Comparison of ENCODE assay signal across 13 cellular contexts in the genomic region with DNA sequence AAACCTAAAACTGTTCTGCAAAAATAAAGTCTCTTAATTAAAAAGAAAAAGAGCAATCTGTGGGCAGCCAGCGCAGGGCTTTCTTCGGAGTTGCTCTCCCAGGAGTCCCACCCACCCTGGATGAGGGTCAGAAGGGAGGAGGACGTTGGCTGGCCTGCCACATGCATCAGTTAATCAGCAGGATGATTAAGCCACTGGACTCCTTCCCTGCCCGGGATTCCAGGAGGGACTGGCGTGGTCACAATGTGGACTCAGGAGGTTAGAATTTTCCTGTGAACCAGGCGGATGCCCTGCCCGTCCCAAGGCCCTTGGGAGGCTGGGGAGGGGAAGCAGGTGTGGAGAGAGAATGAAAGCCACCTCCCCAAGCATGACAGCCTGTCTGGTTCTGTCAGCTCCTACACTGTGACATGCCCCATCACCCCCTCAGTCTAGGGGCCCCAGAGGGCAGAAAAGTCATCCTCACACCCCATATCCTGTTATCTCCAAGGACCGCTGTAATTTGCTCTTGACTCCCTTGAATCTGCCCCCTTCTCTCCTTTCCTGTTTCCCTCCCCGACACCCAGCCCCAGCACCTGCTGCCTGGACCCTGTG. TPM values are rescaled to one million over a fixed set of nuclear protein-coding genes. Genes with fewer than 3 reads are reported as not detected.
A peak's percentile ranks its signal among the peaks of the same experiment; 100 is the strongest.
DNase-seq lines count a peak whose midpoint lies in the region; ATAC-seq and TF ChIP-seq lines count a peak whose summit lies in the region.
"Had no signal": no experiment of that assay in that cellular context is flagged by ENCODE, and none has a peak within 500 bp of the region (broad histone marks: within the 10 kb centered on the region; RNA-seq: fewer than 3 reads in every experiment).

No MANE protein-coding gene starts in this region.

- H3K9me3 Mint-ChIP-seq in neural crest cell: no peaks in the 10 kb centered on the region
- peaks cover 7% of the 10 kb centered on the region for H3K9me3 Mint-ChIP-seq in activated CD4-positive, alpha-beta T cell treated with anti-CD3 and anti-CD28 coated beads, Interleukin-2, amount 10 ng/mL, durations not matched to agents 7 days and 5 days
- H3K9me3 Mint-ChIP-seq: activated CD4-positive, alpha-beta memory T cell treated with anti-CD3 and anti-CD28 coated beads, Interleukin-2, amount 10 ng/mL, durations not matched to agents 7 days and 5 days had no signal

- peak overlapping the region; percentile 9; the same call in 1 of the 2 replicates for H3K9ac ChIP-seq in PC-3 (ENCODE audit: low read length)

- H3K27me3 ChIP-seq in PC-3 (ENCODE audit: low read length): no peaks in the 10 kb centered on the region
- H3K27me3 ChIP-seq: cardiac muscle cell had no signal

- peaks cover 20% of the 10 kb centered on the region for H3K4me1 ChIP-seq in PC-3 (ENCODE audit: insufficient read depth, low read length)

- TF ChIP-seq CTCF in PC-3 (conservative IDR thresholded peaks at IDR 0.05; ENCODE audit: low read depth, low read length) (no peak), neural crest cell (conservative IDR thresholded peaks at IDR 0.05) (no peak)

- no peaks in the 10 kb centered on the region for H3F3A ChIP-seq in PC-3 (ENCODE audit: low read length, unreplicated experiment)

- POLR2A ChIA-PET in PC-3 (lab: Charles Lee; ENCODE audit: unreplicated experiment): no interaction called here
- POLR2A ChIA-PET in activated CD4-positive, alpha-beta T cell treated with anti-CD3 and anti-CD28 coated beads, Interleukin-2, amount 10 ng/mL, durations not matched to agents 7 days and 5 days (lab: Charles Lee): no interaction called here

- peak; percentile 82 for ATAC-seq in PC-3

- intact Hi-C loops in PC-3 (cut with micrococcal nuclease): no loop called here

- H4K20me1 ChIP-seq in PC-3 (ENCODE audit: low read length): no peaks in the 10 kb centered on the region

- peaks cover 69% of the 10 kb centered on the region for H3K4me1 Mint-ChIP-seq in neural crest cell
- H3K4me1 Mint-ChIP-seq in activated CD4-positive, alpha-beta T cell treated with anti-CD3 and anti-CD28 coated beads, Interleukin-2, amount 10 ng/mL, durations not matched to agents 7 days and 5 days: peaks cover 5% of the 10 kb centered on the region

- CTCF ChIA-PET in PC-3 (lab: Charles Lee): no interaction called here
- CTCF ChIA-PET in activated CD4-positive, alpha-beta T cell treated with anti-CD3 and anti-CD28 coated beads, Interleukin-2, amount 10 ng/mL, durations not matched to agents 7 days and 5 days (lab: Charles Lee): interaction anchor here (1.1 kb wide), 1 partner anchor 11 kb away, joined by 3 read pairs; a partner anchor contains a TSS

- no peaks in the 10 kb centered on the region for H3K36me3 ChIP-seq in PC-3 (ENCODE audit: low read depth, low read length)
- H3K36me3 ChIP-seq: cardiac muscle cell had no signal

- H3K27me3 Mint-ChIP-seq in neural crest cell (ENCODE audit: low read depth): peaks cover 2% of the 10 kb centered on the region
- H3K27me3 Mint-ChIP-seq in activated CD4-positive, alpha-beta T cell treated with anti-CD3 and anti-CD28 coated beads, Interleukin-2, amount 10 ng/mL, durations not matched to agents 7 days and 5 days: peaks cover 7% of the 10 kb centered on the region

- DNase-seq in ACHN: peak; percentile 82
- peak; percentile 70 for DNase-seq in PC-3
- DNase-seq in fibroblast of gingiva (ENCODE audit: low read depth): peak; percentile 74
- DNase-seq in neural crest cell (ENCODE audit: low read depth, low spot score): no peak
- DNase-seq in DMS 273 (lab: John Stamatoyannopoulos, UW; ENCODE audit: unreplicated experiment): no peak
- no peak for DNase-seq in NCI-H1694 treated with DMSO at 0.1 percent for 48 hours (lab: John Stamatoyannopoulos, UW)
- DNase-seq in SW480 (ENCODE audit: low spot score): no peak
- no peak for DNase-seq in activated CD4-positive, alpha-beta T cell treated with anti-CD3 and anti-CD28 coated beads, Interleukin-2, amount 10 ng/mL, durations not matched to agents 7 days and 5 days
- DNase-seq: activated CD4-positive, alpha-beta memory T cell treated with anti-CD3 and anti-CD28 coated beads, Interleukin-2, amount 10 ng/mL, durations not matched to agents 7 days and 5 days; hypothalamus; NCI-H1930; retina had no signal

- H3K9me2 ChIP-seq in PC-3 (replicated peaks; ENCODE audit: low read length): no peaks in the 10 kb centered on the region

- BruUV-seq in PC-3 (replicated peaks; lab: Mats Ljungman, UMichigan): no TSS peak

- H3K27ac Mint-ChIP-seq in neural crest cell (ENCODE audit: unreplicated experiment): peak overlapping the region; percentile 98
- H3K27ac Mint-ChIP-seq in activated CD4-positive, alpha-beta T cell treated with anti-CD3 and anti-CD28 coated beads, Interleukin-2, amount 10 ng/mL, durations not matched to agents 7 days and 5 days: no peak overlapping the region
- H3K27ac Mint-ChIP-seq: activated CD4-positive, alpha-beta memory T cell treated with anti-CD3 and anti-CD28 coated beads, Interleukin-2, amount 10 ng/mL, durations not matched to agents 7 days and 5 days had no signal

- no peaks in the 10 kb centered on the region for H3K9me3 ChIP-seq in PC-3 (ENCODE audit: low read length)

- H3K79me2 ChIP-seq in PC-3 (ENCODE audit: low read length): no peaks in the 10 kb centered on the region

- in situ Hi-C loops in ACHN (cut with HindIII; ENCODE audit: low pct_ligation_motif_present, low pct_unique_long_range_greater_than_20kb, low sequenced_read_pairs): no loop called here

- peak overlapping the region; percentile 38 for H3K27ac ChIP-seq in PC-3 (ENCODE audit: low read length)
- H3K27ac ChIP-seq: cardiac muscle cell had no signal

- peak overlapping the region; percentile 48 for H2AFZ ChIP-seq in PC-3 (ENCODE audit: low read length)

- H3K4me3 Mint-ChIP-seq in neural crest cell: peak overlapping the region; percentile 78
- no peak overlapping the region for H3K4me3 Mint-ChIP-seq in activated CD4-positive, alpha-beta T cell treated with anti-CD3 and anti-CD28 coated beads, Interleukin-2, amount 10 ng/mL, durations not matched to agents 7 days and 5 days
- H3K4me3 Mint-ChIP-seq: activated CD4-positive, alpha-beta memory T cell treated with anti-CD3 and anti-CD28 coated beads, Interleukin-2, amount 10 ng/mL, durations not matched to agents 7 days and 5 days had no signal

- H3K36me3 Mint-ChIP-seq in neural crest cell (ENCODE audit: low read depth): no peaks in the 10 kb centered on the region
- H3K36me3 Mint-ChIP-seq in activated CD4-positive, alpha-beta T cell treated with anti-CD3 and anti-CD28 coated beads, Interleukin-2, amount 10 ng/mL, durations not matched to agents 7 days and 5 days (ENCODE audit: low read depth): no peaks in the 10 kb centered on the region

- peak overlapping the region; percentile 22; the same call in 1 of the 2 replicates for H3K4me2 ChIP-seq in PC-3 (ENCODE audit: low read length)

- no peak overlapping the region for H3K4me3 ChIP-seq in PC-3 (ENCODE audit: low read length)
- H3K4me3 ChIP-seq: cardiac muscle cell had no signal

RNA-seq across cellular contexts. Expression of a gene that starts 11.6 kb away (rescaled TPM):
- 41.8 and 50.6 TPM in 2 replicates for total RNA-seq in PC-3 (2014; rRNA removed)
- total RNA-seq in neural crest cell: 16.0 TPM in 2 replicates
- total RNA-seq in activated CD4-positive, alpha-beta T cell treated with anti-CD3 and anti-CD28 coated beads, Interleukin-2, amount 10 ng/mL, durations not matched to agents 7 days and 5 days: 10 to 100 TPM; 64.2 to 65.8 TPM

RNA-seq across cellular contexts. Expression of a gene that starts 29.5 kb away (rescaled TPM):
- total RNA-seq in PC-3 (2014; rRNA removed) (15.1 and 23.7 TPM in 2 replicates), neural crest cell (29.9 and 32.9 TPM in 2 replicates)
- total RNA-seq in activated CD4-positive, alpha-beta T cell treated with anti-CD3 and anti-CD28 coated beads, Interleukin-2, amount 10 ng/mL, durations not matched to agents 7 days and 5 days: 10 to 100 TPM; 69.2 to 77.6 TPM

Comparison
In these comparisons a context has a peak if more than half of its experiments do, and no peak if none do; other contexts are left out.
1. DNase-seq: peak in ACHN (single experiment), PC-3 (single experiment) and fibroblast of gingiva (single experiment); none in neural crest cell (single experiment), DMS 273 (single experiment), NCI-H1694 treated with DMSO at 0.1 percent for 48 hours (single experiment), SW480 (single experiment) and activated CD4-positive, alpha-beta T cell treated with anti-CD3 and anti-CD28 coated beads, Interleukin-2, amount 10 ng/mL, durations not matched to agents 7 days and 5 days (single experiment).